In genomic region chr3:11770477-11771381, GRCh38 we compare ENCODE assay signal across 8 cellular contexts.
DNase-seq lines count a peak whose midpoint lies in the region; ATAC-seq and TF ChIP-seq lines count a peak whose summit lies in the region.

No MANE protein-coding gene starts in this region.

- peaks cover 3% of the 10 kb centered on the region for H3K9me3 Mint-ChIP-seq in activated CD4-positive, alpha-beta T cell treated with anti-CD3 and anti-CD28 coated beads, Interleukin-2, amount 10 ng/mL, durations not matched to agents 7 days and 5 days
- no peaks in the 10 kb centered on the region for H3K9me3 Mint-ChIP-seq in dendritic cell treated with granulocyte-macrophage colony-stimulating factor and Interleukin-4, amounts not matched to agents 40 ng/mL and 50 ng/mL, for 4 days

- TF ChIP-seq CTCF in 22Rv1 (IDR thresholded peaks at IDR 0.05) = no peak
- TF ChIP-seq CTCF in lower leg skin (IDR thresholded peaks at IDR 0.05) = no peak

- TF ChIP-seq POLR2A in lower leg skin (IDR thresholded peaks at IDR 0.05) = no peak

- peaks cover 26% of the 10 kb centered on the region for H3K4me1 Mint-ChIP-seq in activated CD4-positive, alpha-beta T cell treated with anti-CD3 and anti-CD28 coated beads, Interleukin-2, amount 10 ng/mL, durations not matched to agents 7 days and 5 days
- peaks cover 11% of the 10 kb centered on the region for H3K4me1 Mint-ChIP-seq in dendritic cell treated with granulocyte-macrophage colony-stimulating factor and Interleukin-4, amounts not matched to agents 40 ng/mL and 50 ng/mL, for 4 days (ENCODE audit: low read depth)

- no peaks in the 10 kb centered on the region for H3K27me3 Mint-ChIP-seq in activated CD4-positive, alpha-beta T cell treated with anti-CD3 and anti-CD28 coated beads, Interleukin-2, amount 10 ng/mL, durations not matched to agents 7 days and 5 days
- peaks cover 6% of the 10 kb centered on the region for H3K27me3 Mint-ChIP-seq in dendritic cell treated with granulocyte-macrophage colony-stimulating factor and Interleukin-4, amounts not matched to agents 40 ng/mL and 50 ng/mL, for 4 days

- POLR2A ChIA-PET in activated CD4-positive, alpha-beta T cell treated with anti-CD3 and anti-CD28 coated beads, Interleukin-2, amount 10 ng/mL, durations not matched to agents 7 days and 5 days (lab: Charles Lee) = interaction anchor here (1.0 kb wide), 1 partner anchor 54 kb away, joined by 3 read pairs; no protein-coding TSS in a partner anchor

- 18 to 19% methylated on average over 20 of the region's 20 CpGs for WGBS in lower leg skin, 2 donors

- peak overlapping the region; percentile 76 for H3K27ac ChIP-seq in 22Rv1

- no peak overlapping the region for H3K4me3 ChIP-seq in lower leg skin (ENCODE audit: low read depth, poor library complexity, severe bottlenecking)

- ATAC-seq in GM18858 (IDR thresholded peaks at IDR 0.05; ENCODE audit: unreplicated experiment) (peak; percentile 99), HG03066 (IDR thresholded peaks at IDR 0.05; ENCODE audit: low read depth, unreplicated experiment) (peak; percentile 100)

- H3K36me3 Mint-ChIP-seq in activated CD4-positive, alpha-beta T cell treated with anti-CD3 and anti-CD28 coated beads, Interleukin-2, amount 10 ng/mL, durations not matched to agents 7 days and 5 days (ENCODE audit: low read depth) = no peaks in the 10 kb centered on the region
- no peaks in the 10 kb centered on the region for H3K36me3 Mint-ChIP-seq in dendritic cell treated with granulocyte-macrophage colony-stimulating factor and Interleukin-4, amounts not matched to agents 40 ng/mL and 50 ng/mL, for 4 days (ENCODE audit: low read depth)

- H3K4me3 Mint-ChIP-seq in activated CD4-positive, alpha-beta T cell treated with anti-CD3 and anti-CD28 coated beads, Interleukin-2, amount 10 ng/mL, durations not matched to agents 7 days and 5 days = peak overlapping the region; percentile 0
- peak overlapping the region; percentile 4 for H3K4me3 Mint-ChIP-seq in dendritic cell treated with granulocyte-macrophage colony-stimulating factor and Interleukin-4, amounts not matched to agents 40 ng/mL and 50 ng/mL, for 4 days

- DNase-seq in NCI-H2196 treated with DMSO at 0.1 percent for 48 hours (lab: John Stamatoyannopoulos, UW; ENCODE audit: unreplicated experiment) (peak; percentile 65), lower leg skin (ENCODE audit: low spot score in 2 of 2) (peak; percentile 90 to 93)
- peak; percentile 93 for DNase-seq in activated CD4-positive, alpha-beta T cell treated with anti-CD3 and anti-CD28 coated beads, Interleukin-2, amount 10 ng/mL, durations not matched to agents 7 days and 5 days
- peak; percentile 45 to 70 (median 57) for DNase-seq in stimulated activated CD4-positive, alpha-beta T cell treated with anti-CD3 and anti-CD28 coated beads, TNF-alpha, amount 100 ng/mL, for 24 hours (ENCODE audit: low read depth in 3 of 3)

- peak overlapping the region; percentile 91 for H3K27ac Mint-ChIP-seq in activated CD4-positive, alpha-beta T cell treated with anti-CD3 and anti-CD28 coated beads, Interleukin-2, amount 10 ng/mL, durations not matched to agents 7 days and 5 days
- no peak overlapping the region for H3K27ac Mint-ChIP-seq in dendritic cell treated with granulocyte-macrophage colony-stimulating factor and Interleukin-4, amounts not matched to agents 40 ng/mL and 50 ng/mL, for 4 days

- CTCF ChIA-PET in activated CD4-positive, alpha-beta T cell treated with anti-CD3 and anti-CD28 coated beads, Interleukin-2, amount 10 ng/mL, durations not matched to agents 7 days and 5 days (lab: Charles Lee) = interaction anchor here (0.6 to 1.8 kb wide), 4 partner anchors 10 to 1880 kb away, joined by 3 to 11 read pairs (median 3); no protein-coding TSS in a partner anchor

- intact Hi-C loops in dendritic cell treated with granulocyte-macrophage colony-stimulating factor and Interleukin-4, amounts not matched to agents 40 ng/mL and 50 ng/mL, for 4 days (cut with micrococcal nuclease) = no loop called here
- intact Hi-C loops in lower leg skin (cut with DNase I; ENCODE audit: low total_unique reads) = no loop called here
